8 cellular contexts compared by ENCODE assay signal in the genomic region with DNA sequence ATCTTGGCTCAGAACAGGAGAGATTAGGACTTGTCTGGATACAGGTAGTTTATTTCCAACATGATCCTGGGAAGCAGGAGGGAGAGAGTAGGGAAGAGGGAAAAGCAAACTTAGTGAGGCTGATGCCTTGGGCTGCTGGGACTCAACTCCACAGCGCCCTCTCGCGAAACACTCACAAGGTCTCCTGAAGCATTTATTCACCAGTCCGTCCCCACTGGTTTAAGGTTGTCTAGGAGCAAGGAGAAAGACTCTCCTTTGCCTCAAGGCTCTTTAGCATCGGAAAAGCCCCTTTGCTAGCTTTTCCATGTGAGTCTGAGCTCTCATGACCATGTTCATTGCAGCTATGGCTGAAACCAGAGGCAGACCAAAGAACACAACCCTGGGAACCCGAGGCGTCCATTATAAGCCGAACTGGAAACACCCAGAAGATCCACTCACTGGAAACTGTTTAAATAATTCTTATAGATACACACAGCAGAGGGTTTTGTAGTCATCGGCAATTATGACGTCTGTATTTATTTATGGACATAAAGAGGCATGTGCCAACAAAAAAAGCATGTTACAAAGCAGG.
A peak's percentile ranks its signal among the peaks of the same experiment; 100 is the strongest.
DNase-seq lines count a peak whose midpoint lies in the region; ATAC-seq and TF ChIP-seq lines count a peak whose summit lies in the region.

No MANE protein-coding gene starts in this region.

- peak; percentile 78 for DNase-seq in ELR (ENCODE audit: low read depth)
- peak; percentile 22 for DNase-seq in LoVo (ENCODE audit: low spot score)
- peak; percentile 60 for DNase-seq in activated CD4-positive, alpha-beta memory T cell treated with anti-CD3 and anti-CD28 coated beads for 36 hours
- DNase-seq in fibroblast of peridontal ligament (ENCODE audit: extremely low read depth) = peak; percentile 53
- DNase-seq in NCI-H2196 (lab: John Stamatoyannopoulos, UW; ENCODE audit: unreplicated experiment) = no peak

- no peak for ATAC-seq in GM19455 (IDR thresholded peaks at IDR 0.05; ENCODE audit: unreplicated experiment)
- no peak for ATAC-seq in GM18867 (IDR thresholded peaks at IDR 0.05; ENCODE audit: unreplicated experiment)

- POLR2A ChIA-PET in activated CD4-positive, alpha-beta memory T cell treated with anti-CD3 and anti-CD28 coated beads for 36 hours (lab: Charles Lee) = no interaction called here

- no peaks in the 10 kb centered on the region for H3K4me1 Mint-ChIP-seq in activated CD4-positive, alpha-beta memory T cell treated with anti-CD3 and anti-CD28 coated beads for 36 hours (ENCODE audit: low read depth)
- peaks cover 12% of the 10 kb centered on the region for H3K4me1 Mint-ChIP-seq in nephron

- no peak overlapping the region for H3K4me3 Mint-ChIP-seq in activated CD4-positive, alpha-beta memory T cell treated with anti-CD3 and anti-CD28 coated beads for 36 hours
- H3K4me3 Mint-ChIP-seq in nephron = no peak overlapping the region

- no peaks in the 10 kb centered on the region for H3K36me3 Mint-ChIP-seq in activated CD4-positive, alpha-beta memory T cell treated with anti-CD3 and anti-CD28 coated beads for 36 hours
- no peaks in the 10 kb centered on the region for H3K36me3 Mint-ChIP-seq in nephron (ENCODE audit: low read depth)

- H3K27ac Mint-ChIP-seq in activated CD4-positive, alpha-beta memory T cell treated with anti-CD3 and anti-CD28 coated beads for 36 hours = no peak overlapping the region
- peak overlapping the region; percentile 59 to 91 (median 81) for H3K27ac Mint-ChIP-seq in nephron

- intact Hi-C loops in activated CD4-positive, alpha-beta memory T cell treated with anti-CD3 and anti-CD28 coated beads for 36 hours (cut with micrococcal nuclease) = loop anchor here (1.0 to 5.0 kb wide), 2 partner anchors 184 to 610 kb away; no protein-coding TSS in a partner anchor

- CTCF ChIA-PET in activated CD4-positive, alpha-beta memory T cell treated with anti-CD3 and anti-CD28 coated beads for 36 hours (lab: Charles Lee) = interaction anchor here (0.6 to 1.3 kb wide), 6 partner anchors 12 to 387 kb away, joined by 3 to 5 read pairs (median 3); no protein-coding TSS in a partner anchor

- no peaks in the 10 kb centered on the region for H3K27me3 Mint-ChIP-seq in activated CD4-positive, alpha-beta memory T cell treated with anti-CD3 and anti-CD28 coated beads for 36 hours
- no peaks in the 10 kb centered on the region for H3K27me3 Mint-ChIP-seq in nephron (ENCODE audit: low read depth)

- H3K9me3 Mint-ChIP-seq in activated CD4-positive, alpha-beta memory T cell treated with anti-CD3 and anti-CD28 coated beads for 36 hours = no peaks in the 10 kb centered on the region
- H3K9me3 Mint-ChIP-seq in nephron = peaks cover 2% of the 10 kb centered on the region

- peak; percentile 48 to 69 (median 60) for TF ChIP-seq CTCF in nephron (IDR thresholded peaks at IDR 0.05; ENCODE audit: unreplicated experiment in 3 of 3)
